ENCODE assay signal across 10 cellular contexts in genomic region chr17:47862621-47863440, GRCh38. TPM values are rescaled to one million over a fixed set of nuclear protein-coding genes. Genes with fewer than 3 reads are reported as not detected.
DNase-seq lines count a peak whose midpoint lies in the region; ATAC-seq and TF ChIP-seq lines count a peak whose summit lies in the region.
"Had no signal": no experiment of that assay in that cellular context is flagged by ENCODE, and none has a peak within 500 bp of the region (broad histone marks: within the 10 kb centered on the region; RNA-seq: fewer than 3 reads in every experiment).

No MANE protein-coding gene starts in this region.

- POLR2A ChIA-PET in BJ (lab: Charles Lee): no interaction called here

- no peak for TF ChIP-seq CTCF in BJ (IDR thresholded peaks at IDR 0.05; ENCODE audit: insufficient read depth, low read depth, low read length)
- TF ChIP-seq CTCF in fibroblast of the aortic adventitia (IDR thresholded peaks at IDR 0.05; ENCODE audit: insufficient read depth, low read length): no peak

- peaks cover 0 to 2% of the 10 kb centered on the region in 2 donors for H3K9me3 Mint-ChIP-seq in stimulated activated naive B cell treated with anti-CD40 and anti-IgM and Interleukin-4, amounts not matched to agents 10 μg/mL and 1 μg/mL and 100 μg/mL, for 72 hours

- ATAC-seq in stimulated activated naive B cell treated with anti-CD40 and anti-IgM and Interleukin-4, amounts not matched to agents 10 μg/mL and 1 μg/mL and 100 μg/mL, for 72 hours (replicated peaks): no peak

- H3K36me3 ChIP-seq in BJ (ENCODE audit: control insufficient read depth, insufficient read depth, low read length): no peaks in the 10 kb centered on the region

- H3K4me3 Mint-ChIP-seq in stimulated activated naive B cell treated with anti-CD40 and anti-IgM and Interleukin-4, amounts not matched to agents 10 μg/mL and 1 μg/mL and 100 μg/mL, for 72 hours: no peak overlapping the region

- H3K27me3 ChIP-seq in BJ (ENCODE audit: control insufficient read depth, insufficient read depth, low read length): no peaks in the 10 kb centered on the region

- peaks cover 36 to 41% of the 10 kb centered on the region in 2 donors for H3K27me3 Mint-ChIP-seq in stimulated activated naive B cell treated with anti-CD40 and anti-IgM and Interleukin-4, amounts not matched to agents 10 μg/mL and 1 μg/mL and 100 μg/mL, for 72 hours

- CTCF ChIA-PET in BJ (lab: Yijun Ruan, JAX): interaction anchor here (1.2 to 16.0 kb wide), 3 partner anchors 17 to 156 kb away, joined by 3 to 190 read pairs (median 25); partner anchors contain the start of genes SCRN2 and SP6

- no peak overlapping the region for H3K4me3 ChIP-seq in BJ (ENCODE audit: low read depth, low read length)
- H3K4me3 ChIP-seq in fibroblast of the aortic adventitia (ENCODE audit: low read depth, low read length): no peak overlapping the region

- H3K4me1 Mint-ChIP-seq in stimulated activated naive B cell treated with anti-CD40 and anti-IgM and Interleukin-4, amounts not matched to agents 10 μg/mL and 1 μg/mL and 100 μg/mL, for 72 hours: peaks cover 0 to 1% of the 10 kb centered on the region in 2 donors

- H3K36me3 Mint-ChIP-seq in stimulated activated naive B cell treated with anti-CD40 and anti-IgM and Interleukin-4, amounts not matched to agents 10 μg/mL and 1 μg/mL and 100 μg/mL, for 72 hours: peaks cover 0 to 1% of the 10 kb centered on the region in 2 donors
- H3K36me3 Mint-ChIP-seq: activated naive CD4-positive, alpha-beta T cell treated with anti-CD3 and anti-CD28 coated beads, Interleukin-2, amount 50 U/mL, for 72 hours had no signal

- H3K27ac Mint-ChIP-seq in stimulated activated naive B cell treated with anti-CD40 and anti-IgM and Interleukin-4, amounts not matched to agents 10 μg/mL and 1 μg/mL and 100 μg/mL, for 72 hours: no peak overlapping the region
- H3K27ac Mint-ChIP-seq: activated naive CD4-positive, alpha-beta T cell treated with anti-CD3 and anti-CD28 coated beads, Interleukin-2, amount 50 U/mL, for 72 hours had no signal

- DNase-seq in BJ (ENCODE audit: low read depth): peak; percentile 54
- peak; percentile 84 for DNase-seq in NCI-H226
- DNase-seq in fibroblast of the aortic adventitia (ENCODE audit: low read depth): peak; percentile 77
- DNase-seq in C1 segment of cervical spinal cord (lab: John Stamatoyannopoulos, UW): no peak
- DNase-seq in stimulated activated naive B cell treated with anti-CD40 and anti-IgM and Interleukin-4, amounts not matched to agents 10 μg/mL and 1 μg/mL and 100 μg/mL, for 72 hours: no peak
- DNase-seq in NCI-H2171 treated with DMSO at 0.1 percent for 48 hours (lab: John Stamatoyannopoulos, UW): no peak
- DNase-seq: MM.1S; stimulated activated CD4-positive, alpha-beta T cell treated with anti-CD3 and anti-CD28 coated beads, Interleukin-12 subunit alpha, Interleukin-12 subunit beta, amount 100 ng/mL, for 4 hours had no signal

RNA-seq across cellular contexts. Expression of gene SP6, which starts 11.9 kb away (rescaled TPM):
- polyA plus RNA-seq in BJ (2011; rRNA removed): 0.05 and 0.07 TPM in 2 replicates
- not detected in 2 replicates for polyA minus RNA-seq in BJ (2011; rRNA and poly(A)+ RNA removed)
- total RNA-seq in fibroblast of the aortic adventitia (ENCODE audit: low replicate concordance): 0.09 TPM in 1 of 2 replicates, not detected in the other

RNA-seq across cellular contexts. Expression of gene SCRN2, which starts 21.8 kb away (rescaled TPM):
- polyA plus RNA-seq in BJ (2011; rRNA removed): 18.3 and 41.1 TPM in 2 replicates
- 9.4 and 17.3 TPM in 2 replicates for polyA minus RNA-seq in BJ (2011; rRNA and poly(A)+ RNA removed)
- 14.7 and 20.7 TPM in 2 replicates for total RNA-seq in fibroblast of the aortic adventitia (ENCODE audit: low replicate concordance)

RNA-seq across cellular contexts. Expression of gene LRRC46, which starts 31.4 kb away (rescaled TPM):
- 0.58 and 0.80 TPM in 2 replicates for polyA plus RNA-seq in BJ (2011; rRNA removed)
- 0.52 and 0.87 TPM in 2 replicates for polyA minus RNA-seq in BJ (2011; rRNA and poly(A)+ RNA removed)
- total RNA-seq in fibroblast of the aortic adventitia (ENCODE audit: low replicate concordance): 0.16 TPM in 1 of 2 replicates, not detected in the other
- total RNA-seq: G401 had no signal

RNA-seq across cellular contexts. Expression of gene MRPL10, which starts 31.5 kb away (rescaled TPM):
- polyA plus RNA-seq in BJ (2011; rRNA removed): 49.1 and 59.2 TPM in 2 replicates
- polyA minus RNA-seq in BJ (2011; rRNA and poly(A)+ RNA removed): 48.8 and 77.2 TPM in 2 replicates
- 5.8 and 28.0 TPM in 2 replicates for total RNA-seq in fibroblast of the aortic adventitia (ENCODE audit: low replicate concordance)

RNA-seq across cellular contexts. Expression of gene SP2, which starts 33.2 kb away (rescaled TPM):
- 4.0 and 5.9 TPM in 2 replicates for polyA plus RNA-seq in BJ (2011; rRNA removed)
- polyA minus RNA-seq in BJ (2011; rRNA and poly(A)+ RNA removed): 1.8 and 5.4 TPM in 2 replicates
- 0.08 and 3.7 TPM in 2 replicates for total RNA-seq in fibroblast of the aortic adventitia (ENCODE audit: low replicate concordance)

Comparison
In these comparisons a context has a peak if more than half of its experiments do, and no peak if none do; other contexts are left out.
1. DNase-seq: peak in BJ (single experiment), NCI-H226 (single experiment) and fibroblast of the aortic adventitia (single experiment); none in C1 segment of cervical spinal cord (0 of 14), stimulated activated naive B cell treated with anti-CD40 and anti-IgM and Interleukin-4, amounts not matched to agents 10 μg/mL and 1 μg/mL and 100 μg/mL, for 72 hours (single experiment) and NCI-H2171 treated with DMSO at 0.1 percent for 48 hours (single experiment).